In the genomic region with DNA sequence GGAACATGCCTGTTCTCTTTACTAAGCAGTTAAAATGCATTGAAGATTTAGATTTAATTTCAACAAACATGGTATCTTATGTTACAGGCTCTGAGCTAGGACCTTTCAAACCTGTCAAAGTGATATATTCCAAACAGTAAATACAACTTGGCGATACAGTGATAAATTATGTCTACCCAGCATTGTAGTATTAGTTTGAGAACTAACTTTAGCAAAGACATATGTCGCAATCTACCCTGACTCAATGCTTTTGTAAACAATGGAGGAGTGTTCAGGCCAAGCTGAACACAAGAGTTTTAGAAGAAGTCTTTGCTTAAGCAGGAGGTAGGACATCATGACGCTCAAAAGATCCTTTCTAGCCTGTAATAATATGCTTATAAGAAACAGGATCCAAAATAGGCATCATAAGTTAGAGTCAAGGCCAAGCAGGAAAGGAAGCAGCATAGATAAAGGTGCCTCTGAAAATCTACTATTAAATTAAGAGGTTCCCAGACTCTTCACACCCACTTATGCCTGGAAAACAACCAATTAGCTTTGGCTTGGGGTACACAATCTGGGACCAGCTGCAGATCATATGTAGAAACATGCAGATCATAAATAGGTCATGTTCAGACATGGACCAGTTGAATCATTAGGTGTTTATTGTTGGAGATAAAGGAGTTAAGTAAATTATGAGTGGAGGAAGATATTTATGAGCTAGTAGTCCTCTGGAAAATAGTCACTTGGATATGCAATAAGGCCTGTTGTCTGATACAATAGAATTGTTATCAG, we compare ENCODE assay signal across 15 cellular contexts.
DNase-seq lines count a peak whose midpoint lies in the region; ATAC-seq and TF ChIP-seq lines count a peak whose summit lies in the region.
"Had no signal": no experiment of that assay in that cellular context is flagged by ENCODE, and none has a peak within 500 bp of the region (broad histone marks: within the 10 kb centered on the region; RNA-seq: fewer than 3 reads in every experiment).

No MANE protein-coding gene starts in this region.

- peak; percentile 18 for DNase-seq in DMS153 (lab: John Stamatoyannopoulos, UW)
- no peak for DNase-seq in DMS153 treated with DMSO at 0.1 percent for 48 hours (lab: John Stamatoyannopoulos, UW; ENCODE audit: unreplicated experiment)
- DNase-seq in adipocyte (ENCODE audit: low read depth): peak; percentile 89
- peak; percentile 61 for DNase-seq in foreskin melanocyte
- no peak for DNase-seq in suprapubic skin (ENCODE audit: low spot score in 2 of 2)
- no peak for DNase-seq in Kasumi-1 (lab: John Stamatoyannopoulos, UW)
- DNase-seq: activated CD4-positive, alpha-beta T cell treated with anti-CD3 and anti-CD28 coated beads for 36 hours; activated effector memory CD4-positive, alpha-beta T cell treated with anti-CD3 and anti-CD28 coated beads, Interleukin-2, amount 50 U/mL, for 16 hours; hypothalamus; small intestine had no signal

- H3K9me3 ChIP-seq in adipocyte (ENCODE audit: control insufficient read depth, low read length) (no peaks in the 10 kb centered on the region), suprapubic skin (no peaks in the 10 kb centered on the region)

- TF ChIP-seq POLR2A in suprapubic skin (IDR thresholded peaks at IDR 0.05): no peak

- H3K27ac ChIP-seq in suprapubic skin: peak overlapping the region; percentile 13
- H3K27ac ChIP-seq: 22Rv1, KMS-11 had no signal

- H3K27me3 ChIP-seq in adipocyte (replicated peaks; ENCODE audit: control insufficient read depth, insufficient read depth, low read length) (no peaks in the 10 kb centered on the region), suprapubic skin (no peaks in the 10 kb centered on the region)

- no peak for TF ChIP-seq CTCF in suprapubic skin (IDR thresholded peaks at IDR 0.05)

- ATAC-seq in HG03457 (IDR thresholded peaks at IDR 0.05; ENCODE audit: unreplicated experiment): no peak
- ATAC-seq in HG02763 (IDR thresholded peaks at IDR 0.05; ENCODE audit: unreplicated experiment): no peak
- ATAC-seq: activated CD4-positive, alpha-beta T cell treated with anti-CD3 and anti-CD28 coated beads for 36 hours; SK-N-SH treated with all-trans-retinoic acid at 6 μM for 48 hours had no signal

- H3K4me1 ChIP-seq in adipocyte (ENCODE audit: control insufficient read depth, insufficient read depth, low read length) (peaks cover 13% of the 10 kb centered on the region), suprapubic skin (no peaks in the 10 kb centered on the region)

- no peak overlapping the region for H3K9ac ChIP-seq in adipocyte (ENCODE audit: low read length)
- H3K9ac ChIP-seq: KMS-11 had no signal

- 47% methylated on average over 3 of the region's 3 CpGs for WGBS in suprapubic skin

- TF ChIP-seq EP300 in suprapubic skin (IDR thresholded peaks at IDR 0.05): no peak

- H3K4me3 ChIP-seq in adipocyte (ENCODE audit: low read length) (no peak overlapping the region), suprapubic skin (no peak overlapping the region)

- no peaks in the 10 kb centered on the region for H3K36me3 ChIP-seq in adipocyte (ENCODE audit: control insufficient read depth, insufficient read depth, low read length, severe bottlenecking)
- H3K36me3 ChIP-seq in suprapubic skin: no peaks in the 10 kb centered on the region

Comparison
In these comparisons a context has a peak if more than half of its experiments do, and no peak if none do; other contexts are left out.
1. DNase-seq: peak in DMS153 (single experiment), adipocyte (single experiment) and foreskin melanocyte (single experiment); none in DMS153 treated with DMSO at 0.1 percent for 48 hours (single experiment), suprapubic skin (0 of 2) and Kasumi-1 (0 of 2).